Comparison of ENCODE assay signal across 8 cellular contexts in genomic region chr1:21176589-21177555, GRCh38. TPM values are rescaled to one million over a fixed set of nuclear protein-coding genes. Genes with fewer than 3 reads are reported as not detected.
A peak's percentile ranks its signal among the peaks of the same experiment; 100 is the strongest.
DNase-seq lines count a peak whose midpoint lies in the region; ATAC-seq and TF ChIP-seq lines count a peak whose summit lies in the region.

TSS of gene EIF4G3 (minus strand) at chr1:21176897. CDS start at chr1:21002742, 174,155 bp downstream.

- TF ChIP-seq CTCF in GM10248 (IDR thresholded peaks at IDR 0.05; ENCODE audit: control extremely low read depth, extremely low read depth, low read depth, missing control alignments), result no peak

- POLR2A ChIA-PET in GM10248 (lab: Yijun Ruan, JAX), result no interaction called here

- peak within 1 kb of the TSS; percentile 61 for H3K27ac ChIP-seq in temporal lobe (ENCODE audit: low read depth, low read length)

- no peaks in the 10 kb centered on the region for H3K9me3 Mint-ChIP-seq in activated naive CD8-positive, alpha-beta T cell (ENCODE audit: low read depth)

- H3K27me3 Mint-ChIP-seq in activated naive CD8-positive, alpha-beta T cell, result no peaks in the 10 kb centered on the region

- no peaks in the 10 kb centered on the region for H3K36me3 Mint-ChIP-seq in activated naive CD8-positive, alpha-beta T cell

- peaks cover 19% of the 10 kb centered on the region for H3K4me1 Mint-ChIP-seq in activated naive CD8-positive, alpha-beta T cell (ENCODE audit: low read depth)

- CTCF ChIA-PET in GM10248 (lab: Yijun Ruan, JAX), result interaction anchor here (0.7 kb wide), 1 partner anchor 14 kb away, joined by 4 read pairs; no protein-coding TSS in a partner anchor

- ATAC-seq in HG02623 (IDR thresholded peaks at IDR 0.05; ENCODE audit: unreplicated experiment), result peak; percentile 82

- H3K4me3 Mint-ChIP-seq in activated naive CD8-positive, alpha-beta T cell, result peak within 1 kb of the TSS; percentile 90

- peak within 1 kb of the TSS; percentile 90 for H3K27ac Mint-ChIP-seq in activated naive CD8-positive, alpha-beta T cell

- peak; percentile 100 for DNase-seq in GM10248 (ENCODE audit: extremely low spot score)
- peak; percentile 98 for DNase-seq in NCI-H1105 (lab: John Stamatoyannopoulos, UW)
- DNase-seq in SKM-1 treated with dmso at 0.1 percent for 144 hours (lab: John Stamatoyannopoulos, UW; ENCODE audit: unreplicated experiment), result peak; percentile 97
- peak; percentile 91 for DNase-seq in glomerular endothelial cell (ENCODE audit: extremely low read depth, low read depth, low spot score)
- peak; percentile 98 for DNase-seq in occipital lobe (lab: John Stamatoyannopoulos, UW)

RNA-seq across cellular contexts. Expression of gene EIF4G3, which starts in this region (rescaled TPM):
- total RNA-seq in glomerular endothelial cell (44.0 and 62.9 TPM in 2 replicates), occipital lobe (47.4 TPM), temporal lobe (54.6 TPM)

Comparison
In these comparisons a context has a peak if more than half of its experiments do, and no peak if none do; other contexts are left out.
1. Peak in every context shown above with its lines: DNase-seq, ATAC-seq and H3K27ac ChIP-seq.